In the genomic region with DNA sequence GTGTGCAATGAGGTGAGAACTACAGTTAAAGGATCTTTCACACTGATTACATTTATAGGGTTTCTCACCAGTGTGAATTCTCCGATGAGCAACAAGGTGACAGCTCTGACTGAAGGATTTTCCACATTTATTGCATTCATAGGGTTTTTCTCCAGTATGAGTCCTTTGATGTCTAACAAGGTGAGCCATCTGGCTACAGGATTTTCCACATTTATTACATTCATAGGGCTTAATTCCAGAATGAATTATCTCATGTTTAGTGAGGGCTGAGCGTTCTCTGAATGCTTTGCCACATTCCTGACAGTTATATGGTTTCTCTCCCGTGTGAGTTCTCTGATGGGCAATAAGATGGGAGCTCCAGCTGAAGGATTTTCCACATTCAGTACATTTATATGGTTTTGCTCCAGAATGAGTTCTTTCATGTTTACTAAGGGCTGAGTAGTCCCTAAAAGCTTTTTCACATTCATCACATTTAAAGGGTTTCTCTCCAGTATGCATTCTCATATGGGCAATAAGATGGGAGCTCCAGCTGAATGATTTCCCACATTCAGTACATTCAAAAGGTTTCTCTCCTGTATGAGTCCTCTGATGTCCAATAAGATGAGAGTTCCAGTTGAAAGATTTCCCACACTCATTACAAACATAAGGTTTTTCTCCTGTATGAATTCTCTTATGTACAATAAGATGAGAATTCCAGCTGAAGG, we compare ENCODE assay signal across 14 cellular contexts. TPM values are rescaled to one million over a fixed set of nuclear protein-coding genes. Genes with fewer than 3 reads are reported as not detected.
DNase-seq lines count a peak whose midpoint lies in the region; ATAC-seq and TF ChIP-seq lines count a peak whose summit lies in the region.
"Had no signal": no experiment of that assay in that cellular context is flagged by ENCODE, and none has a peak within 500 bp of the region (broad histone marks: within the 10 kb centered on the region; RNA-seq: fewer than 3 reads in every experiment).

No MANE protein-coding gene starts in this region.

- no peaks in the 10 kb centered on the region for H4K20me1 ChIP-seq in hepatocyte (ENCODE audit: insufficient read depth, poor library complexity, severe bottlenecking)

- peaks cover under 1% of the 10 kb centered on the region; the same call in 1 of the 2 replicates for H3K36me3 ChIP-seq in Panc1 (ENCODE audit: control insufficient read depth, insufficient read depth, low read length)
- peaks cover 45% of the 10 kb centered on the region for H3K36me3 ChIP-seq in hepatocyte (replicated peaks; ENCODE audit: insufficient read depth, low read depth)

- CTCF ChIA-PET in Panc1 (lab: Charles Lee): interaction anchor here (0.5 kb wide), 1 partner anchor 31 kb away, joined by 3 read pairs; no protein-coding TSS in a partner anchor

- in situ Hi-C loops in Panc1 (cut with HindIII; ENCODE audit: low pct_unique_long_range_greater_than_20kb, low sequenced_read_pairs): no loop called here

- 97% methylated on average over 3 of the region's 3 CpGs for WGBS in hepatocyte (ENCODE audit: low lambda C conversion rate, missing lambda C conversion rate)

- H3K4me3 ChIP-seq in Panc1 (ENCODE audit: low read depth in 2 of 2, low read length in 2 of 2): no peak overlapping the region
- H3K4me3 ChIP-seq in hepatocyte: peak overlapping the region; percentile 23
- H3K4me3 ChIP-seq: heart right ventricle, left ventricle myocardium inferior, sigmoid colon, SJSA1 had no signal

- H3K9me2 ChIP-seq in hepatocyte (replicated peaks; ENCODE audit: insufficient read depth): no peaks in the 10 kb centered on the region

- BruUV-seq in Panc1 (replicated peaks; lab: Mats Ljungman, UMichigan): TSS peak; percentile 24

- no peaks in the 10 kb centered on the region for H3K79me2 ChIP-seq in hepatocyte

- no peak for TF ChIP-seq CTCF in Panc1 (IDR thresholded peaks at IDR 0.05)
- no peak for TF ChIP-seq CTCF in hepatocyte (IDR thresholded peaks at IDR 0.05; ENCODE audit: poor library complexity)

- no peak overlapping the region for H2AFZ ChIP-seq in hepatocyte

- intact Hi-C loops in Panc1 (cut with micrococcal nuclease; ENCODE audit: unreplicated experiment) (no loop called here), left colon (cut with DNase I, micrococcal nuclease) (no loop called here)

- H3K9me3 ChIP-seq in Panc1 (ENCODE audit: control insufficient read depth, insufficient read depth, low read depth, low read length) (peaks cover 90% of the 10 kb centered on the region), hepatocyte (ENCODE audit: low read depth) (peaks cover 77% of the 10 kb centered on the region)

- POLR2A ChIA-PET in Panc1 (lab: Charles Lee): no interaction called here

- DNase-seq in DMS53 (lab: John Stamatoyannopoulos, UW) (peak; percentile 53), Panc1 (ENCODE audit: low read depth, low spot score) (no peak), hepatocyte (ENCODE audit: low spot score) (no peak), NCI-H69 (lab: John Stamatoyannopoulos, UW) (no peak), left colon (no peak)
- DNase-seq: activated gamma-delta T cell treated with Interleukin-2 at 50 U/mL for 16 hours; EL; heart right ventricle; left ventricle myocardium inferior; NCI-H2081 treated with DMSO at 0.1 percent for 48 hours; sigmoid colon; stimulated activated naive CD8-positive, alpha-beta T cell treated with anti-CD3 and anti-CD28 coated beads, Interleukin-15, amount 100 ng/mL, for 72 hours had no signal

- ATAC-seq in Panc1: no peak
- no peak for ATAC-seq in HG03432 (IDR thresholded peaks at IDR 0.05; ENCODE audit: unreplicated experiment)
- ATAC-seq in left colon: no peak
- ATAC-seq: heart right ventricle; stimulated activated naive CD8-positive, alpha-beta T cell treated with anti-CD3 and anti-CD28 coated beads, Interleukin-15, amount 100 ng/mL, for 72 hours had no signal

- H3K4me2 ChIP-seq in hepatocyte: no peak overlapping the region

- H3K27ac ChIP-seq in Panc1 (ENCODE audit: low read length) (no peak overlapping the region), hepatocyte (no peak overlapping the region)
- H3K27ac ChIP-seq: heart right ventricle, left ventricle myocardium inferior, sigmoid colon, SJSA1 had no signal

- H3K27me3 ChIP-seq in Panc1 (ENCODE audit: control insufficient read depth, insufficient read depth, low read length) (no peaks in the 10 kb centered on the region), hepatocyte (no peaks in the 10 kb centered on the region)
- H3K27me3 ChIP-seq: heart right ventricle, sigmoid colon, SJSA1 had no signal

- H3K4me1 ChIP-seq in Panc1 (ENCODE audit: control insufficient read depth, insufficient read depth, low read length) (no peaks in the 10 kb centered on the region), hepatocyte (ENCODE audit: insufficient read depth) (no peaks in the 10 kb centered on the region)
- H3K4me1 ChIP-seq: heart right ventricle, left ventricle myocardium inferior, sigmoid colon, SJSA1 had no signal

RNA-seq across cellular contexts. Expression of gene C19orf18, which starts 4.4 kb away (rescaled TPM):
- total RNA-seq in Panc1 (2021; ENCODE audit: unreplicated experiment) (0.98 TPM), hepatocyte (0.60 TPM in 1 of 2 replicates, not detected in the other), left colon (1 to 10 TPM in 1 of 2 donors, under 1 TPM in 1; 0.47 to 1.8 TPM)
- 0.65 TPM for polyA plus RNA-seq in Panc1 (2012; ENCODE audit: insufficient read length)
- polyA plus RNA-seq in hepatocyte: 1.9 and 2.0 TPM in 2 replicates
- total RNA-seq: SJSA1 had no signal

RNA-seq across cellular contexts. Expression of gene ZNF606, which starts 23.9 kb away (rescaled TPM):
- total RNA-seq in Panc1 (2021; ENCODE audit: unreplicated experiment) (16.1 TPM), hepatocyte (18.0 and 19.7 TPM in 2 replicates), left colon (10 to 100 TPM; 10.4 to 13.5 TPM)
- 6.6 TPM for polyA plus RNA-seq in Panc1 (2012; ENCODE audit: insufficient read length)
- polyA plus RNA-seq in hepatocyte: 17.6 and 26.0 TPM in 2 replicates

RNA-seq across cellular contexts. Expression of gene ZNF256, which starts 31.2 kb away (rescaled TPM):
- total RNA-seq in Panc1 (2021; ENCODE audit: unreplicated experiment) (10.1 TPM), hepatocyte (5.4 and 8.8 TPM in 2 replicates), left colon (1 to 10 TPM; 2.6 to 3.0 TPM)
- polyA plus RNA-seq in Panc1 (2012; ENCODE audit: insufficient read length): 3.6 TPM
- polyA plus RNA-seq in hepatocyte: 3.7 and 4.6 TPM in 2 replicates

RNA-seq across cellular contexts. Expression of gene ZNF418, which starts 43.5 kb away (rescaled TPM):
- total RNA-seq in Panc1 (2021; ENCODE audit: unreplicated experiment) (5.1 TPM), hepatocyte (6.1 and 8.2 TPM in 2 replicates), left colon (1 to 10 TPM in 1 of 2 donors, under 1 TPM in 1; 0.98 to 2.1 TPM)
- 3.1 TPM for polyA plus RNA-seq in Panc1 (2012; ENCODE audit: insufficient read length)
- polyA plus RNA-seq in hepatocyte: 2.8 and 3.2 TPM in 2 replicates

RNA-seq across cellular contexts. Expression of gene ZSCAN1, which starts 55.1 kb away (rescaled TPM):
- not detected for total RNA-seq in Panc1 (2021; ENCODE audit: unreplicated experiment)
- polyA plus RNA-seq in Panc1 (2012; ENCODE audit: insufficient read length): not detected
- total RNA-seq in hepatocyte: 0.33 and 1.2 TPM in 2 replicates
- 1.1 and 3.8 TPM in 2 replicates for polyA plus RNA-seq in hepatocyte
- total RNA-seq in left colon: not detected
- total RNA-seq: left ventricle myocardium inferior, sigmoid colon, SJSA1 had no signal
